11 cellular contexts compared by ENCODE assay signal in genomic region chr5:154199263-154199662, GRCh38. TPM values are rescaled to one million over a fixed set of nuclear protein-coding genes. Genes with fewer than 3 reads are reported as not detected.
A peak's percentile ranks its signal among the peaks of the same experiment; 100 is the strongest.
DNase-seq lines count a peak whose midpoint lies in the region; ATAC-seq, FAIRE-seq and TF ChIP-seq lines count a peak whose summit lies in the region.
"Had no signal": no experiment of that assay in that cellular context is flagged by ENCODE, and none has a peak within 500 bp of the region (broad histone marks: within the 10 kb centered on the region; RNA-seq: fewer than 3 reads in every experiment).

No MANE protein-coding gene starts in this region.

- no peaks in the 10 kb centered on the region for H3K27me3 Mint-ChIP-seq in activated CD4-positive, alpha-beta T cell treated with anti-CD3 and anti-CD28 coated beads, Interleukin-2, amount 10 ng/mL, durations not matched to agents 7 days and 5 days
- no peaks in the 10 kb centered on the region for H3K27me3 Mint-ChIP-seq in central memory CD8-positive, alpha-beta T cell

- DNase-seq in activated CD4-positive, alpha-beta T cell treated with anti-CD3 and anti-CD28 coated beads, Interleukin-2, amount 10 ng/mL, durations not matched to agents 7 days and 5 days = no peak
- no peak for DNase-seq in activated CD4-positive, alpha-beta T cell treated with anti-CD3 and anti-CD28 coated beads, Interleukin-2, amount 50 U/mL, for 1 hour
- DNase-seq in NCI-H345 (lab: John Stamatoyannopoulos, UW) (peak; percentile 73), NCI-H69 (lab: John Stamatoyannopoulos, UW) (no peak), NCI-H1048 (lab: John Stamatoyannopoulos, UW) (no peak), D721Med (ENCODE audit: insufficient read length, low spot score) (no peak)
- DNase-seq in central memory CD8-positive, alpha-beta T cell (ENCODE audit: low spot score in 2 of 2) = no peak
- DNase-seq: activated T-cell treated with anti-CD3 and anti-CD28 coated beads for 4 hours, MG63 had no signal

- ATAC-seq in central memory CD8-positive, alpha-beta T cell (replicated peaks; ENCODE audit: extremely low read depth, poor library complexity, severe bottlenecking) = no peak

- H3K9me3 Mint-ChIP-seq in activated CD4-positive, alpha-beta T cell treated with anti-CD3 and anti-CD28 coated beads, Interleukin-2, amount 10 ng/mL, durations not matched to agents 7 days and 5 days = no peaks in the 10 kb centered on the region
- H3K9me3 Mint-ChIP-seq in central memory CD8-positive, alpha-beta T cell = no peaks in the 10 kb centered on the region

- no peak overlapping the region for H3K4me3 ChIP-seq in skeletal muscle satellite cell (ENCODE audit: low read length)
- H3K4me3 ChIP-seq: esophagus muscularis mucosa, MG63 had no signal

- POLR2A ChIA-PET in activated CD4-positive, alpha-beta T cell treated with anti-CD3 and anti-CD28 coated beads, Interleukin-2, amount 10 ng/mL, durations not matched to agents 7 days and 5 days (lab: Charles Lee) = no interaction called here

- peak overlapping the region; percentile 93 for H3K27ac Mint-ChIP-seq in activated CD4-positive, alpha-beta T cell treated with anti-CD3 and anti-CD28 coated beads, Interleukin-2, amount 10 ng/mL, durations not matched to agents 7 days and 5 days
- H3K27ac Mint-ChIP-seq in central memory CD8-positive, alpha-beta T cell (ENCODE audit: low read depth) = peak overlapping the region; percentile 84

- H3K36me3 Mint-ChIP-seq in activated CD4-positive, alpha-beta T cell treated with anti-CD3 and anti-CD28 coated beads, Interleukin-2, amount 10 ng/mL, durations not matched to agents 7 days and 5 days (ENCODE audit: low read depth) = peaks cover 42% of the 10 kb centered on the region
- H3K36me3 Mint-ChIP-seq in central memory CD8-positive, alpha-beta T cell (ENCODE audit: insufficient read depth) = peaks cover 7% of the 10 kb centered on the region

- no peaks in the 10 kb centered on the region for H3K27me3 ChIP-seq in skeletal muscle satellite cell (ENCODE audit: control insufficient read depth, insufficient read depth, low read length)
- H3K27me3 ChIP-seq: esophagus muscularis mucosa, MG63 had no signal

- H3K4me1 Mint-ChIP-seq in activated CD4-positive, alpha-beta T cell treated with anti-CD3 and anti-CD28 coated beads, Interleukin-2, amount 10 ng/mL, durations not matched to agents 7 days and 5 days = peaks cover 85% of the 10 kb centered on the region
- H3K4me1 Mint-ChIP-seq in central memory CD8-positive, alpha-beta T cell = peaks cover 74% of the 10 kb centered on the region

- H3K4me1 ChIP-seq in skeletal muscle satellite cell (ENCODE audit: control insufficient read depth, insufficient read depth, low read length) = peaks cover 39% of the 10 kb centered on the region

- H3K4me2 ChIP-seq in skeletal muscle satellite cell (ENCODE audit: low read length) = peak overlapping the region; percentile 55

- no peaks in the 10 kb centered on the region for H3K9me3 ChIP-seq in skeletal muscle satellite cell (replicated peaks; ENCODE audit: low read length)
- H3K9me3 ChIP-seq: esophagus muscularis mucosa, MG63 had no signal

- H3K4me3 Mint-ChIP-seq in activated CD4-positive, alpha-beta T cell treated with anti-CD3 and anti-CD28 coated beads, Interleukin-2, amount 10 ng/mL, durations not matched to agents 7 days and 5 days = no peak overlapping the region
- H3K4me3 Mint-ChIP-seq in central memory CD8-positive, alpha-beta T cell = no peak overlapping the region

- TF ChIP-seq CTCF in D721Med (IDR thresholded peaks at IDR 0.05; ENCODE audit: insufficient read depth, missing control alignments) = no peak

- no peak overlapping the region for H3K9ac ChIP-seq in skeletal muscle satellite cell (ENCODE audit: low read depth, low read length)

- no peak for FAIRE-seq in D721Med (lab: Jason Lieb, UNC)

- peaks cover 26% of the 10 kb centered on the region for H3K36me3 ChIP-seq in skeletal muscle satellite cell (ENCODE audit: insufficient read depth, low read length)

- CTCF ChIA-PET in activated CD4-positive, alpha-beta T cell treated with anti-CD3 and anti-CD28 coated beads, Interleukin-2, amount 10 ng/mL, durations not matched to agents 7 days and 5 days (lab: Charles Lee) = interaction anchor here (1.4 to 4.3 kb wide), 2 partner anchors 9 kb away, joined by 3 to 43 read pairs; partner anchors contain the start of gene GALNT10

RNA-seq across cellular contexts. Expression of gene GALNT10, which starts 8.7 kb away (rescaled TPM):
- 10 to 100 TPM; 44.2 to 47.2 TPM for total RNA-seq in activated CD4-positive, alpha-beta T cell treated with anti-CD3 and anti-CD28 coated beads, Interleukin-2, amount 10 ng/mL, durations not matched to agents 7 days and 5 days
- total RNA-seq in skeletal muscle satellite cell (2012; rRNA removed) = 15.5 and 17.5 TPM in 2 replicates
